In genomic region chr3:182092662-182093262, GRCh38 we compare ENCODE assay signal across 8 cellular contexts.
DNase-seq lines count a peak whose midpoint lies in the region; ATAC-seq lines count a peak whose summit lies in the region.

No MANE protein-coding gene starts in this region.

- peak; percentile 56 for ATAC-seq in GM21423 (IDR thresholded peaks at IDR 0.05; ENCODE audit: unreplicated experiment)
- no peak for ATAC-seq in HG03039 (IDR thresholded peaks at IDR 0.05; ENCODE audit: unreplicated experiment)
- no peak for ATAC-seq in HG03108 (IDR thresholded peaks at IDR 0.05; ENCODE audit: unreplicated experiment)

- DNase-seq in C1 segment of cervical spinal cord (lab: John Stamatoyannopoulos, UW) (peak in 11 of 14 donors; percentile 24 to 77 (median 55)), NCI-H1694 (lab: John Stamatoyannopoulos, UW) (peak; percentile 87), foreskin melanocyte (peak; percentile 56), NCI-H82 (lab: John Stamatoyannopoulos, UW) (no peak), 8988T (no peak)

Comparison
In these comparisons a context has a peak if more than half of its experiments do, and no peak if none do; other contexts are left out.
1. DNase-seq: peak in C1 segment of cervical spinal cord (11 of 14), NCI-H1694 (single experiment) and foreskin melanocyte (single experiment); none in NCI-H82 (single experiment) and 8988T (single experiment).